1 cellular context compared by ENCODE assay signal in the genomic region with DNA sequence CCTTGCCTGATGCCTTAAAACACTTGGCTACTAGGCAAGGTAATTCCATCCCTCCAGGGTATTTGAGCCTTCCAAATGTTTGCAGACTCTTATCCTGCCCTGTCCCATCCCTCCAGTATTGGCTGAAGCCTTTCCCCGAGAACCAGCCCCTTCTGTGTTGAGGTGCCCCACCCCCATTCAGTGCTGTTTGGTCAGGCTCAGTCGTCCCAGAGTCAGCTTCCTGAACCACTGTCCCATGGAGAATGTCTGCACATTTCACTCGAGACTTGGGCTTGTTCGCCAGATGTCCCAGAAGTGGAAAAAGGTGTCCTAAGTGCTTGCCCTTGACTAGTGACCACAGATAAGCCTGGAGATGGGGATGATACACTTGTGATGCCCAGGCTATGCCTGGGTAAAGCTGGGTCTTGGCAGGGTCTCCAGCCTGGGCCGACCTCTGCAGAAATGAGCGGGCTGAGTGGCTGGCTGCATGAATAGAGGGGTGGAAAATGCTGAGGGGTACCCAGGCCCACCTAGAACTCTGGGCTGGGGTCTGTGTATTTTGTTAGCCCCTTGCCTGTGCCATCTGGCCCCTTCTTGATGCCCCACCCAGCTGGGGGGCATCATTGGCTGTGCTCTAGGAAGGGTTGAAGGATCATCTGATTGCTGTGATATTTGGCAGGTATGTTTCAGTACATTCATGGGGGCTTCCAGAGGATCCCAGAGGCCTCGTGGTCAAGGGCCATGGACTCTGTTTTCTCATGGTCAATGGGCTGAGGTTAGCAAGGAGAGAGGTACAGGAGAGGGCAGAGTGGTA.
TF ChIP-seq lines count a peak whose summit lies in the region.

No MANE protein-coding gene starts in this region.

TF ChIP-seq in SK-N-SH, 30 proteins besides CTCF, POLR2A, EP300 and RAD21 (continued from another document):
- TF ChIP-seq, protein P1, sequence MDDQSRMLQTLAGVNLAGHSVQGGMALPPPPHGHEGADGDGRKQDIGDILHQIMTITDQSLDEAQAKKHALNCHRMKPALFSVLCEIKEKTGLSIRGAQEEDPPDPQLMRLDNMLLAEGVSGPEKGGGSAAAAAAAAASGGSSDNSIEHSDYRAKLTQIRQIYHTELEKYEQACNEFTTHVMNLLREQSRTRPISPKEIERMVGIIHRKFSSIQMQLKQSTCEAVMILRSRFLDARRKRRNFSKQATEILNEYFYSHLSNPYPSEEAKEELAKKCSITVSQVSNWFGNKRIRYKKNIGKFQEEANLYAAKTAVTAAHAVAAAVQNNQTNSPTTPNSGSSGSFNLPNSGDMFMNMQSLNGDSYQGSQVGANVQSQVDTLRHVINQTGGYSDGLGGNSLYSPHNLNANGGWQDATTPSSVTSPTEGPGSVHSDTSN (IDR thresholded peaks at IDR 0.05) = no peak
- TF ChIP-seq FOXJ3 (CRISPR knock-in tag; IDR thresholded peaks at IDR 0.05) = no peak
- TF ChIP-seq NRF1 (IDR thresholded peaks at IDR 0.05; ENCODE audit: low read depth, low read length) = no peak
- TF ChIP-seq POLR2AphosphoS5 (IDR thresholded peaks at IDR 0.05; ENCODE audit: low read depth, low read length) = no peak
- TF ChIP-seq MXI1 (IDR thresholded peaks at IDR 0.05; ENCODE audit: low read depth, low read length) = no peak
- TF ChIP-seq RFX5 (IDR thresholded peaks at IDR 0.05; ENCODE audit: low read length) = no peak
- TF ChIP-seq, protein P2, sequence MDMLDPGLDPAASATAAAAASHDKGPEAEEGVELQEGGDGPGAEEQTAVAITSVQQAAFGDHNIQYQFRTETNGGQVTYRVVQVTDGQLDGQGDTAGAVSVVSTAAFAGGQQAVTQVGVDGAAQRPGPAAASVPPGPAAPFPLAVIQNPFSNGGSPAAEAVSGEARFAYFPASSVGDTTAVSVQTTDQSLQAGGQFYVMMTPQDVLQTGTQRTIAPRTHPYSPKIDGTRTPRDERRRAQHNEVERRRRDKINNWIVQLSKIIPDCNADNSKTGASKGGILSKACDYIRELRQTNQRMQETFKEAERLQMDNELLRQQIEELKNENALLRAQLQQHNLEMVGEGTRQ (IDR thresholded peaks at IDR 0.05; ENCODE audit: borderline replicate concordance, low read depth, low read length) = no peak
